25 cellular contexts compared by ENCODE assay signal in genomic region chr2:99865217-99865569, GRCh38.
DNase-seq lines count a peak whose midpoint lies in the region; ATAC-seq, FAIRE-seq and TF ChIP-seq lines count a peak whose summit lies in the region.
"Had no signal": no experiment of that assay in that cellular context is flagged by ENCODE, and none has a peak within 500 bp of the region (broad histone marks: within the 10 kb centered on the region; RNA-seq: fewer than 3 reads in every experiment).

No MANE protein-coding gene starts in this region.

- intact Hi-C loops in Right ventricle myocardium superior (cut with DNase I) (no loop called here), cardiac septum (cut with DNase I) (no loop called here), endothelial cell of umbilical vein (cut with micrococcal nuclease) (no loop called here), left lung (cut with DNase I) (no loop called here), aorta (cut with DNase I) (no loop called here)

- 33 to 47% methylated on average over 4 of the region's 4 CpGs for WGBS in aorta, 2 donors

- no peaks in the 10 kb centered on the region for H3K9me3 ChIP-seq in endothelial cell of umbilical vein (replicated peaks; ENCODE audit: control insufficient read depth, insufficient read depth, low read length)
- no peaks in the 10 kb centered on the region for H3K9me3 ChIP-seq in left lung
- no peaks in the 10 kb centered on the region for H3K9me3 ChIP-seq in aorta (ENCODE audit: control insufficient read depth, low read length)
- H3K9me3 ChIP-seq: upper lobe of left lung had no signal

- H3K27me3 Mint-ChIP-seq in mesothelial cell of epicardium (ENCODE audit: low read depth), result no peaks in the 10 kb centered on the region

- H3K36me3 Mint-ChIP-seq in mesothelial cell of epicardium, result no peaks in the 10 kb centered on the region
- H3K36me3 Mint-ChIP-seq: natural killer cell treated with Interleukin-12 subunit alpha and Interleukin-12 subunit beta and Interleukin-15 and Interleukin-18, amount 100 ng/mL, for 72 hours had no signal

- H3K4me1 ChIP-seq in endothelial cell of umbilical vein (ENCODE audit: control insufficient read depth, extremely low read depth, insufficient read depth, low read length) (peaks cover 34% of the 10 kb centered on the region), left lung (peaks cover 7 to 28% of the 10 kb centered on the region in 2 donors), aorta (ENCODE audit: control insufficient read depth in 1 of 2, insufficient read depth in 2 of 2, low read length in 2 of 2) (peaks cover 0 to 5% of the 10 kb centered on the region in 2 donors)

- no peaks in the 10 kb centered on the region for H3K9me3 Mint-ChIP-seq in mesothelial cell of epicardium
- H3K9me3 Mint-ChIP-seq: activated naive CD4-positive, alpha-beta T cell treated with anti-CD3 and anti-CD28 coated beads for 36 hours; endodermal cell; natural killer cell treated with Interleukin-12 subunit alpha and Interleukin-12 subunit beta and Interleukin-15 and Interleukin-18, amount 100 ng/mL, for 72 hours; T-helper 1 cell treated with Interleukin-12 subunit alpha and Interleukin-12 subunit beta and Interleukin-4 antibody, amounts not matched to agents 30 μg/mL and 1 μg/mL, for 36 hours had no signal

- TF ChIP-seq CTCF in endothelial cell of umbilical vein (IDR thresholded peaks at IDR 0.05; ENCODE audit: extremely low read depth in 1 of 2, insufficient read depth in 1 of 2, low read depth in 1 of 2, low read length in 2 of 2) (no peak), left lung (IDR thresholded peaks at IDR 0.05) (no peak), mesothelial cell of epicardium (IDR thresholded peaks at IDR 0.05; ENCODE audit: unreplicated experiment) (no peak)

- no peaks in the 10 kb centered on the region for H3K9me1 ChIP-seq in endothelial cell of umbilical vein (replicated peaks; ENCODE audit: control insufficient read depth, extremely low read depth, insufficient read depth, low read length)

- H3K9ac ChIP-seq in endothelial cell of umbilical vein (replicated peaks; ENCODE audit: extremely low read depth, insufficient read depth, low read length), result no peak overlapping the region

- no peaks in the 10 kb centered on the region for H4K20me1 ChIP-seq in endothelial cell of umbilical vein (replicated peaks; ENCODE audit: control insufficient read depth, extremely low read depth, insufficient read depth, low read length)

- H2AFZ ChIP-seq in endothelial cell of umbilical vein (ENCODE audit: low read depth, low read length), result peak overlapping the region; percentile 56

- no peaks in the 10 kb centered on the region for H3K36me3 ChIP-seq in endothelial cell of umbilical vein (ENCODE audit: control insufficient read depth in 2 of 2, extremely low read depth in 1 of 2, insufficient read depth in 2 of 2, low read length in 2 of 2)
- no peaks in the 10 kb centered on the region for H3K36me3 ChIP-seq in left lung
- no peaks in the 10 kb centered on the region for H3K36me3 ChIP-seq in aorta (ENCODE audit: control insufficient read depth in 1 of 2, insufficient read depth in 2 of 2, low read length in 1 of 2)
- H3K36me3 ChIP-seq: upper lobe of left lung had no signal

- H3K27ac Mint-ChIP-seq in mesothelial cell of epicardium, result no peak overlapping the region
- H3K27ac Mint-ChIP-seq: activated naive CD4-positive, alpha-beta T cell treated with anti-CD3 and anti-CD28 coated beads for 36 hours; endodermal cell; natural killer cell treated with Interleukin-12 subunit alpha and Interleukin-12 subunit beta and Interleukin-15 and Interleukin-18, amount 100 ng/mL, for 72 hours; T-helper 1 cell treated with Interleukin-12 subunit alpha and Interleukin-12 subunit beta and Interleukin-4 antibody, amounts not matched to agents 30 μg/mL and 1 μg/mL, for 36 hours had no signal

- no peak overlapping the region for H3K4me2 ChIP-seq in endothelial cell of umbilical vein (ENCODE audit: insufficient read depth, low read length)

- H3K4me3 Mint-ChIP-seq in mesothelial cell of epicardium, result no peak overlapping the region
- H3K4me3 Mint-ChIP-seq: activated naive CD4-positive, alpha-beta T cell treated with anti-CD3 and anti-CD28 coated beads for 36 hours; endodermal cell; natural killer cell treated with Interleukin-12 subunit alpha and Interleukin-12 subunit beta and Interleukin-15 and Interleukin-18, amount 100 ng/mL, for 72 hours; T-helper 1 cell treated with Interleukin-12 subunit alpha and Interleukin-12 subunit beta and Interleukin-4 antibody, amounts not matched to agents 30 μg/mL and 1 μg/mL, for 36 hours had no signal

- DNase-seq in Right ventricle myocardium superior (no peak), cardiac septum (ENCODE audit: low spot score) (no peak), endothelial cell of umbilical vein (ENCODE audit: low read depth, low spot score) (no peak), left lung (no peak), aorta (no peak), SW480 (ENCODE audit: low spot score) (no peak), mesothelial cell of epicardium (ENCODE audit: low spot score in 2 of 2, unreplicated experiment in 2 of 2) (no peak), hepatic stellate cell (ENCODE audit: low spot score) (no peak)
- DNase-seq: activated CD4-positive, alpha-beta T cell treated with anti-CD3 and anti-CD28 coated beads for 4 hours; activated naive CD4-positive, alpha-beta T cell treated with anti-CD3 and anti-CD28 coated beads for 36 hours; activated T-cell treated with anti-CD3 and anti-CD28 coated beads, Interleukin-2, amount 50 U/mL, for 48 hours; amniotic stem cell; DND-41; endodermal cell; HCEC 1CT; midbrain; NCI-H1048; NCI-H187 treated with DMSO at 0.1 percent for 48 hours; posterior cingulate gyrus; stimulated activated CD8-positive, alpha-beta memory T cell treated with anti-CD3 and anti-CD28 coated beads, Interleukin-4, amount 100 ng/mL, for 48 hours; upper lobe of left lung had no signal

- no peaks in the 10 kb centered on the region for H3K79me2 ChIP-seq in endothelial cell of umbilical vein (ENCODE audit: control insufficient read depth, insufficient read depth, low read length)

- TF ChIP-seq POLR2A in endothelial cell of umbilical vein (IDR thresholded peaks at IDR 0.05; ENCODE audit: low read depth, low read length), result no peak

- CTCF ChIA-PET in endothelial cell of umbilical vein (lab: Charles Lee), result interaction anchor here (1.0 kb wide), 1 partner anchor 46 kb away, joined by 5 read pairs; no protein-coding TSS in a partner anchor

- no peak for FAIRE-seq in endothelial cell of umbilical vein (lab: Jason Lieb, UNC)
- FAIRE-seq: GM12878 had no signal

- POLR2A ChIA-PET in endothelial cell of umbilical vein (lab: Charles Lee), result no interaction called here

- dilution Hi-C loops in endothelial cell of umbilical vein (cut with MboI; ENCODE audit: extremely low pct_ligation_motif_present, low sequenced_read_pairs), result no loop called here

- H3K27me3 ChIP-seq in endothelial cell of umbilical vein (ENCODE audit: control insufficient read depth in 2 of 2, insufficient read depth in 2 of 2, low read length in 2 of 2), result no peaks in the 10 kb centered on the region
- no peaks in the 10 kb centered on the region for H3K27me3 ChIP-seq in left lung
- no peaks in the 10 kb centered on the region for H3K27me3 ChIP-seq in aorta (ENCODE audit: control insufficient read depth in 1 of 2, insufficient read depth in 2 of 2, low read length in 1 of 2)
- H3K27me3 ChIP-seq: upper lobe of left lung had no signal

- BruUV-seq in endothelial cell of umbilical vein (replicated peaks; lab: Mats Ljungman, UMichigan), result no TSS peak

- H3K4me1 Mint-ChIP-seq in mesothelial cell of epicardium, result peaks cover 22% of the 10 kb centered on the region

- H3K27ac ChIP-seq in endothelial cell of umbilical vein (ENCODE audit: insufficient read depth, low read depth, low read length) (no peak overlapping the region), left lung (no peak overlapping the region), aorta (ENCODE audit: low read depth in 1 of 2, low read length in 2 of 2) (no peak overlapping the region)
- H3K27ac ChIP-seq: HL-60 had no signal

- ATAC-seq in Right ventricle myocardium superior (ENCODE audit: poor library complexity) (peak; percentile 88), left lung (peak; percentile 16), aorta (ENCODE audit: low FRiP score) (peak; percentile 49)
- ATAC-seq: GM12878; natural killer cell treated with Interleukin-12 subunit alpha and Interleukin-12 subunit beta and Interleukin-15 and Interleukin-18, amount 100 ng/mL, for 72 hours had no signal

- H3K4me3 ChIP-seq in endothelial cell of umbilical vein (replicated peaks in 1 of 3; ENCODE audit: insufficient read depth in 1 of 3, low read depth in 1 of 3, low read length in 3 of 3), result no peak overlapping the region
- no peak overlapping the region for H3K4me3 ChIP-seq in left lung
- no peak overlapping the region for H3K4me3 ChIP-seq in aorta (ENCODE audit: low read length in 2 of 2)
- H3K4me3 ChIP-seq: GM12878, upper lobe of left lung had no signal

TF ChIP-seq in endothelial cell of umbilical vein, 7 proteins besides CTCF, POLR2A, EP300 and RAD21:
- TF ChIP-seq MYC (IDR thresholded peaks at IDR 0.05; ENCODE audit: low read depth, low read length), result no peak
- no peak for TF ChIP-seq FOS (IDR thresholded peaks at IDR 0.05; ENCODE audit: borderline replicate concordance, insufficient read depth, low read length)
- no peak for TF ChIP-seq GATA2 (IDR thresholded peaks at IDR 0.05; ENCODE audit: insufficient read depth, insufficient read length, low read depth, low read length)
- TF ChIP-seq, protein P1, sequence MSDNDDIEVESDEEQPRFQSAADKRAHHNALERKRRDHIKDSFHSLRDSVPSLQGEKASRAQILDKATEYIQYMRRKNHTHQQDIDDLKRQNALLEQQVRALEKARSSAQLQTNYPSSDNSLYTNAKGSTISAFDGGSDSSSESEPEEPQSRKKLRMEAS (IDR thresholded peaks at IDR 0.05; ENCODE audit: insufficient read depth, insufficient read length), result no peak
TF ChIP-seq in endothelial cell of umbilical vein: peak in this region for 0.

Comparison
In these comparisons a context has a peak if more than half of its experiments do, and no peak if none do; other contexts are left out.
1. ATAC-seq: peak in every context shown above with its lines; median percentile 88 in Right ventricle myocardium superior; 49 in aorta; 16 in left lung.